In genomic region chr12:4277205-4277543, GRCh38 we compare ENCODE assay signal across 7 cellular contexts. TPM values are rescaled to one million over a fixed set of nuclear protein-coding genes. Genes with fewer than 3 reads are reported as not detected.
DNase-seq lines count a peak whose midpoint lies in the region; ATAC-seq and TF ChIP-seq lines count a peak whose summit lies in the region.

No MANE protein-coding gene starts in this region.

- H3K27me3 Mint-ChIP-seq in endothelial cell (ENCODE audit: unreplicated experiment), result peaks cover 15% of the 10 kb centered on the region

- H3K9me2 ChIP-seq in HCT116 (ENCODE audit: insufficient read depth), result no peaks in the 10 kb centered on the region

- ATAC-seq in HCT116, result peak; percentile 23; the same call in 1 of the 2 replicates
- no peak for ATAC-seq in gastrocnemius medialis
- no peak for ATAC-seq in HG02623 (IDR thresholded peaks at IDR 0.05; ENCODE audit: unreplicated experiment)

- H3K4me1 Mint-ChIP-seq in endothelial cell (ENCODE audit: unreplicated experiment), result peaks cover 50% of the 10 kb centered on the region

- H3K79me2 ChIP-seq in HCT116 (ENCODE audit: insufficient read depth, low read length), result no peaks in the 10 kb centered on the region

- RAD21 ChIA-PET in HCT116 (lab: Charles Lee; ENCODE audit: low non-redundant PET in 1 of 2, low total read pairs in 2 of 2, uncharacterized antibody in 2 of 2, unreplicated experiment in 2 of 2), result interaction anchor here (1.0 to 1.6 kb wide), 7 partner anchors 20 to 393 kb away, joined by 4 to 6 read pairs (median 4); no protein-coding TSS in a partner anchor

- H2AFZ ChIP-seq in HCT116 (ENCODE audit: low read depth, low read length, poor library complexity, severe bottlenecking), result no peak overlapping the region

- H3K4me3 ChIP-seq in HCT116 (replicated peaks in 1 of 2; ENCODE audit: low read depth in 1 of 2, low read length in 2 of 2) (no peak overlapping the region), SJCRH30 (peak overlapping the region; percentile 93), gastrocnemius medialis (no peak overlapping the region)

- no TSS peak for BruUV-seq in HCT116 (replicated peaks; lab: Mats Ljungman, UMichigan)

- no peak overlapping the region for H3K27ac Mint-ChIP-seq in endothelial cell (ENCODE audit: unreplicated experiment)

- in situ Hi-C loops in gastrocnemius medialis (cut with MboI; ENCODE audit: low sequenced_read_pairs in 4 of 4), result loop anchor here (5.0 to 10.0 kb wide), 5 partner anchors 162 to 395 kb away; no protein-coding TSS in a partner anchor

- TF ChIP-seq POLR2A in HCT116 (IDR thresholded peaks at IDR 0.05; ENCODE audit: borderline replicate concordance, extremely low read depth, insufficient read depth, insufficient read length) (no peak), gastrocnemius medialis (IDR thresholded peaks at IDR 0.05) (no peak)

- peak overlapping the region; percentile 2; the same call in 1 of the 2 replicates for H3K4me2 ChIP-seq in HCT116 (ENCODE audit: low read length)

- no peak for DNase-seq in HCT116 (ENCODE audit: low read depth, low spot score)
- DNase-seq in SJCRH30, result no peak
- DNase-seq in endothelial cell (ENCODE audit: low spot score), result no peak
- no peak for DNase-seq in gastrocnemius medialis
- no peak for DNase-seq in stimulated activated CD4-positive, alpha-beta T cell treated with anti-CD3 and anti-CD28 coated beads, Interleukin-1b, Interleukin-23, amount 100 ng/mL, for 48 hours
- no peak for DNase-seq in NCI-H748 (lab: John Stamatoyannopoulos, UW; ENCODE audit: unreplicated experiment)

- intact Hi-C loops in HCT116 (cut with micrococcal nuclease) (loop anchor here (1.0 to 10.0 kb wide), 6 partner anchors 170 to 976 kb away; no protein-coding TSS in a partner anchor), gastrocnemius medialis (cut with DNase I; ENCODE audit: low total_unique reads) (loop anchor here (1.0 to 10.0 kb wide), 5 partner anchors 240 to 975 kb away; partner anchors contain the start of gene PARP11)

- H3K4me3 Mint-ChIP-seq in endothelial cell (ENCODE audit: unreplicated experiment), result peak overlapping the region; percentile 98

- TF ChIP-seq CTCF in HCT116 (IDR thresholded peaks at IDR 0.05 in 2 of 3, conservative IDR thresholded peaks at IDR 0.05 in 1 of 3; ENCODE audit: borderline replicate concordance in 1 of 3, insufficient read depth in 1 of 3, low read depth in 2 of 3, low read length in 2 of 3) (no peak), endothelial cell (IDR thresholded peaks at IDR 0.05; ENCODE audit: unreplicated experiment) (peak; percentile 22), gastrocnemius medialis (IDR thresholded peaks at IDR 0.05 in 4 of 5, conservative IDR thresholded peaks at IDR 0.05 in 1 of 5) (peak in 3 of 5 experiments; percentile 10 to 19 (median 15))

- H3K36me3 Mint-ChIP-seq in endothelial cell (ENCODE audit: low read depth, unreplicated experiment), result peaks cover 24% of the 10 kb centered on the region

- CTCF ChIA-PET in HCT116 (lab: Charles Lee), result interaction anchor here (0.7 to 4.5 kb wide), 24 partner anchors 9 to 977 kb away, joined by 3 to 91 read pairs (median 7); partner anchors contain the start of gene PARP11

- POLR2A ChIA-PET in HCT116 (lab: Charles Lee), result interaction anchor here (1.0 to 1.5 kb wide), 2 partner anchors 9 to 392 kb away, joined by 4 to 5 read pairs; no protein-coding TSS in a partner anchor

- H3K9me3 Mint-ChIP-seq in endothelial cell (ENCODE audit: unreplicated experiment), result no peaks in the 10 kb centered on the region

- H3K9me3 ChIP-seq in HCT116 (ENCODE audit: control insufficient read depth in 1 of 2, insufficient read depth in 1 of 2, low read depth in 1 of 2, low read length in 2 of 2), result no peaks in the 10 kb centered on the region
- no peaks in the 10 kb centered on the region for H3K9me3 ChIP-seq in SJCRH30 (replicated peaks)
- H3K9me3 ChIP-seq in gastrocnemius medialis, result no peaks in the 10 kb centered on the region

- TF ChIP-seq RAD21 in HCT116 (IDR thresholded peaks at IDR 0.05; ENCODE audit: low read depth), result no peak

- H3K9ac ChIP-seq in HCT116 (ENCODE audit: low read length), result no peak overlapping the region

- H3K36me3 ChIP-seq in HCT116 (ENCODE audit: control insufficient read depth in 1 of 2, insufficient read depth in 2 of 2, low read length in 2 of 2), result no peaks in the 10 kb centered on the region
- peaks cover 81% of the 10 kb centered on the region for H3K36me3 ChIP-seq in SJCRH30
- H3K36me3 ChIP-seq in gastrocnemius medialis, result no peaks in the 10 kb centered on the region

- no peaks in the 10 kb centered on the region for H4K20me1 ChIP-seq in HCT116 (ENCODE audit: insufficient read depth)

- H3K4me1 ChIP-seq in HCT116 (ENCODE audit: control insufficient read depth in 1 of 2, insufficient read depth in 2 of 2, low read length in 2 of 2), result peaks cover 5 to 11% of the 10 kb centered on the region in 2 experiments; a peak in 3 of 4 replicates
- peaks cover 15% of the 10 kb centered on the region for H3K4me1 ChIP-seq in SJCRH30
- peaks cover 28 to 37% of the 10 kb centered on the region in 2 donors for H3K4me1 ChIP-seq in gastrocnemius medialis

- H3K27me3 ChIP-seq in HCT116 (ENCODE audit: insufficient read depth, low read length) (peaks cover 23% of the 10 kb centered on the region), SJCRH30 (no peaks in the 10 kb centered on the region), gastrocnemius medialis (peaks cover 45 to 54% (median 51%) of the 10 kb centered on the region in 3 donors)

- H3K27ac ChIP-seq in HCT116 (ENCODE audit: low read depth, low read length) (no peak overlapping the region), SJCRH30 (peak overlapping the region; percentile 89), gastrocnemius medialis (no peak overlapping the region)

TF ChIP-seq in HCT116, 20 proteins besides CTCF, POLR2A, EP300 and RAD21:
- TF ChIP-seq EZH2 (IDR thresholded peaks at IDR 0.05) (no peak), MAX (IDR thresholded peaks at IDR 0.05) (no peak)
- TF ChIP-seq, protein P1, sequence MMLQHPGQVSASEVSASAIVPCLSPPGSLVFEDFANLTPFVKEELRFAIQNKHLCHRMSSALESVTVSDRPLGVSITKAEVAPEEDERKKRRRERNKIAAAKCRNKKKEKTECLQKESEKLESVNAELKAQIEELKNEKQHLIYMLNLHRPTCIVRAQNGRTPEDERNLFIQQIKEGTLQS (IDR thresholded peaks at IDR 0.05), result no peak

RNA-seq across cellular contexts. Expression of gene CCND2, which starts 3.6 kb away (rescaled TPM):
- 1.1 TPM for total RNA-seq in HCT116 (2021; ENCODE audit: unreplicated experiment)
- polyA plus RNA-seq in HCT116 (2012), result 0.25 TPM in 1 of 2 replicates, not detected in the other
- 968 and 987 TPM in 2 replicates for total RNA-seq in SJCRH30 (2014; rRNA removed; shearing (Covaris generic))
- 88.1 TPM for total RNA-seq in endothelial cell (ENCODE audit: unreplicated experiment)
- 1 to 10 TPM; 2.7 to 5.6 (median 3.2) TPM for total RNA-seq in gastrocnemius medialis

RNA-seq across cellular contexts. Expression of gene TIGAR, which starts 43.8 kb away (rescaled TPM):
- 13.7 TPM for total RNA-seq in HCT116 (2021; ENCODE audit: unreplicated experiment)
- polyA plus RNA-seq in HCT116 (2012), result 6.0 and 6.3 TPM in 2 replicates
- 18.7 and 21.2 TPM in 2 replicates for total RNA-seq in SJCRH30 (2014; rRNA removed; shearing (Covaris generic))
- 21.9 TPM for total RNA-seq in endothelial cell (ENCODE audit: unreplicated experiment)
- 1 to 10 TPM; 4.4 to 8.3 (median 6.7) TPM for total RNA-seq in gastrocnemius medialis

Comparison
In these comparisons a context has a peak if more than half of its experiments do, and no peak if none do; other contexts are left out.
1. CTCF ChIP-seq: peak in endothelial cell (single experiment) and gastrocnemius medialis (3 of 5); none in HCT116 (0 of 3).
2. RNA of gene CCND2, which starts 3.6 kb away (total RNA-seq): 968 to 987 TPM in SJCRH30 and 88.1 TPM in endothelial cell (single experiment); 2.7 to 5.6 TPM in gastrocnemius medialis and 1.1 TPM in HCT116 (single experiment); every median in the first group is over 10 times any median in the second.